Comparison of ENCODE assay signal across 1 cellular context in genomic region chr14:59187802-59188460, GRCh38.
TF ChIP-seq lines count a peak whose summit lies in the region.

No MANE protein-coding gene starts in this region.

TF ChIP-seq in WTC11, 78 proteins besides CTCF, POLR2A, EP300 and RAD21 (continued from another document):
- TF ChIP-seq, protein P1, sequence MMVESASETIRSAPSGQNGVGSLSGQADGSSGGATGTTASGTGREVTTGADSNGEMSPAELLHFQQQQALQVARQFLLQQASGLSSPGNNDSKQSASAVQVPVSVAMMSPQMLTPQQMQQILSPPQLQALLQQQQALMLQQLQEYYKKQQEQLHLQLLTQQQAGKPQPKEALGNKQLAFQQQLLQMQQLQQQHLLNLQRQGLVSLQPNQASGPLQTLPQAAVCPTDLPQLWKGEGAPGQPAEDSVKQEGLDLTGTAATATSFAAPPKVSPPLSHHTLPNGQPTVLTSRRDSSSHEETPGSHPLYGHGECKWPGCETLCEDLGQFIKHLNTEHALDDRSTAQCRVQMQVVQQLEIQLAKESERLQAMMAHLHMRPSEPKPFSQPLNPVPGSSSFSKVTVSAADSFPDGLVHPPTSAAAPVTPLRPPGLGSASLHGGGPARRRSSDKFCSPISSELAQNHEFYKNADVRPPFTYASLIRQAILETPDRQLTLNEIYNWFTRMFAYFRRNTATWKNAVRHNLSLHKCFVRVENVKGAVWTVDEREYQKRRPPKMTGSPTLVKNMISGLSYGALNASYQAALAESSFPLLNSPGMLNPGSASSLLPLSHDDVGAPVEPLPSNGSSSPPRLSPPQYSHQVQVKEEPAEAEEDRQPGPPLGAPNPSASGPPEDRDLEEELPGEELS (CRISPR knock-in tag; IDR thresholded peaks at IDR 0.05) = no peak
- 0 out of 2 replicates have a peak, but pooled peaks have one; percentile 2 for TF ChIP-seq GABPB1 (CRISPR knock-in tag; IDR thresholded peaks at IDR 0.05)
- TF ChIP-seq, protein P2, sequence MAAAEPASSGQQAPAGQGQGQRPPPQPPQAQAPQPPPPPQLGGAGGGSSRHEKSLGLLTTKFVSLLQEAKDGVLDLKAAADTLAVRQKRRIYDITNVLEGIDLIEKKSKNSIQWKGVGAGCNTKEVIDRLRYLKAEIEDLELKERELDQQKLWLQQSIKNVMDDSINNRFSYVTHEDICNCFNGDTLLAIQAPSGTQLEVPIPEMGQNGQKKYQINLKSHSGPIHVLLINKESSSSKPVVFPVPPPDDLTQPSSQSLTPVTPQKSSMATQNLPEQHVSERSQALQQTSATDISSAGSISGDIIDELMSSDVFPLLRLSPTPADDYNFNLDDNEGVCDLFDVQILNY (CRISPR knock-in tag; IDR thresholded peaks at IDR 0.05) = 0 out of 2 replicates have a peak, but pooled peaks have one; percentile 22
TF ChIP-seq in WTC11: peak in this region for 3.
